ENCODE assay signal across 10 cellular contexts in the genomic region with DNA sequence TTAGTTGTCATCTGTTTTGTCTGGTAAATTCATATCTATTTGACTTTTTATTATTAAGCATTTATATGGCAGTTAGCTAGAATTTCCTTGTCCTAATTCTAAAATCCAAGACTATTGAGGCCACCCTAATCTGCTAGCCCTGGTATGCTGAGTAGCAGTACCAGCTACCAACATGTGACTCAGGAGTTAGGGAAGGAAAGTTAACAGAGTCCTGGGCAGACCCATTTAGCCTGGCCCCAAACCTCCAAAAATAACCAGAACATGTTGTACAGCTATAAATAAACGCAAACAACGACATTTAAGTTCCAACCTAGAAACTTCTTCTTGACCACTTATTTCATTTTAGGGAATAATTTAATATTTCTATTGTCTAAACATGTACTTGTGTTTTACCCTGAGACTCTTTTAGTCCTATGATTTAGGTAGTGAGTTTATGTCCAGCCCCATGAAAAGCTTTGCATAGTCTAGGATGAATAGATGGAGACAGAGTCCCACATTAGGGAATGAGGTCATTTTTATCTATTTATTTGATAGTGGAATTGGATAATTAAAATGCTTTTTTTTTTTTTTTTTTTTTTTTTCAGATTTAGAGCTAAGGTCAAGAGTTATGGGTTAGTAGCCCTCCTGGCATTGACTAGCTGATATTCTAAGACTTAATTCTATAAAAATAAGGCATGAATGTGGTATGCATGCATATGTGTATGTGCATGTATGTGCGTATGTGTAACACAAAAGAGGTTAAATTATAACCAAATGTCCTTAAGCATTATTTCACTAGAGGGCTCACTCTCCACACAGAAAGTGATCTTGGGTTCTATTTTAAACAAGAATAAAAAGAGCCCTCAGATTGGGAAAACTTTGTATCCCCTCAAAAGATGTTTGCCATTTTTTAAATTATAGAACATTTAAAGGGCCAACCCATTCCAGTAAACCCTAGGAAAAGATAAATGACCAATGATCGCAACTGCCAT.
DNase-seq lines count a peak whose midpoint lies in the region; ATAC-seq, FAIRE-seq and TF ChIP-seq lines count a peak whose summit lies in the region.
"Had no signal": no experiment of that assay in that cellular context is flagged by ENCODE, and none has a peak within 500 bp of the region (broad histone marks: within the 10 kb centered on the region; RNA-seq: fewer than 3 reads in every experiment).

No MANE protein-coding gene starts in this region.

- no peak overlapping the region for H3K27ac ChIP-seq in IMR-90 (ENCODE audit: insufficient read depth, low read length)
- H3K27ac ChIP-seq in right atrium auricular region, result peak overlapping the region; percentile 41 to 63
- H3K27ac ChIP-seq: pancreas had no signal

- peak; percentile 58 for TF ChIP-seq RAD21 in IMR-90 (IDR thresholded peaks at IDR 0.05; ENCODE audit: low read length)

- FAIRE-seq in GM19239 (lab: Jason Lieb, UNC), result no peak
- FAIRE-seq: pancreas had no signal

- H3K36me3 ChIP-seq in IMR-90 (ENCODE audit: control insufficient read depth, insufficient read depth, low read length), result no peaks in the 10 kb centered on the region
- peaks cover 13% of the 10 kb centered on the region for H3K36me3 ChIP-seq in right atrium auricular region

- H3K4me3 ChIP-seq in IMR-90 (ENCODE audit: insufficient read depth, low read depth, low read length), result no peak overlapping the region
- H3K4me3 ChIP-seq in right atrium auricular region, result no peak overlapping the region
- H3K4me3 ChIP-seq: pancreas had no signal

- no peak overlapping the region for H4K91ac ChIP-seq in IMR-90 (ENCODE audit: insufficient read depth, low read depth, low read length)

- H2BK120ac ChIP-seq in IMR-90 (ENCODE audit: low read depth, low read length), result no peak overlapping the region

- H3K9me3 ChIP-seq in IMR-90 (ENCODE audit: control insufficient read depth, insufficient read depth, low read length) (no peaks in the 10 kb centered on the region), right atrium auricular region (no peaks in the 10 kb centered on the region)
- H3K9me3 ChIP-seq: pancreas had no signal

- no peak overlapping the region for H3K56ac ChIP-seq in IMR-90 (ENCODE audit: extremely low read depth, insufficient read depth, low read length)

- DNase-seq in IMR-90 (peak; percentile 43), amniotic epithelial cell (ENCODE audit: low read depth) (peak; percentile 27), right atrium auricular region (ENCODE audit: low spot score) (no peak), superior temporal gyrus (ENCODE audit: extremely low spot score) (peak; percentile 77), retina (no peak), GM19239 (ENCODE audit: insufficient read length, low spot score) (no peak)
- DNase-seq: activated naive CD8-positive, alpha-beta T cell treated with anti-CD3 and anti-CD28 coated beads for 36 hours; GOT3; pancreas had no signal

- no peak overlapping the region for H2BK5ac ChIP-seq in IMR-90 (ENCODE audit: low read depth, low read length, poor library complexity, severe bottlenecking)

- no peaks in the 10 kb centered on the region for H3K27me3 ChIP-seq in IMR-90 (ENCODE audit: control insufficient read depth, insufficient read depth, low read length)
- no peaks in the 10 kb centered on the region for H3K27me3 ChIP-seq in right atrium auricular region
- H3K27me3 ChIP-seq: pancreas had no signal

- intact Hi-C loops in IMR-90 (cut with micrococcal nuclease), result loop anchor here (1.0 to 5.0 kb wide), 5 partner anchors 98 to 346 kb away; partner anchors contain the start of gene MAPRE2

- no peaks in the 10 kb centered on the region for H3K4me1 ChIP-seq in IMR-90 (ENCODE audit: control insufficient read depth, insufficient read depth, low read length)
- H3K4me1 ChIP-seq in right atrium auricular region, result peaks cover 0 to 17% of the 10 kb centered on the region in 2 donors
- H3K4me1 ChIP-seq: pancreas had no signal

- H4K8ac ChIP-seq in IMR-90 (ENCODE audit: low read depth in 2 of 2, low read length in 2 of 2), result no peak overlapping the region

- no peak for TF ChIP-seq POLR2A in IMR-90 (IDR thresholded peaks at IDR 0.05; ENCODE audit: low read depth, low read length)

- H3K79me1 ChIP-seq in IMR-90 (ENCODE audit: low read depth in 1 of 2, low read length in 2 of 2), result no peaks in the 10 kb centered on the region

- peak; percentile 56; the same call in 1 of the 2 replicates for ATAC-seq in IMR-90 (ENCODE audit: low read depth)
- no peak for ATAC-seq in GM21515 (IDR thresholded peaks at IDR 0.05; ENCODE audit: unreplicated experiment)
- ATAC-seq: pancreas had no signal

- POLR2A ChIA-PET in IMR-90 (lab: Charles Lee; ENCODE audit: unreplicated experiment), result interaction anchor here (0.6 kb wide), 1 partner anchor 464 kb away, joined by 3 read pairs; no protein-coding TSS in a partner anchor

- H2BK20ac ChIP-seq in IMR-90 (ENCODE audit: low read depth, low read length), result no peak overlapping the region

- H3K23ac ChIP-seq in IMR-90 (ENCODE audit: low read depth, low read length), result no peak overlapping the region

- no peak overlapping the region for H3K4me2 ChIP-seq in IMR-90 (ENCODE audit: low read depth, low read length)

- H3K18ac ChIP-seq in IMR-90 (ENCODE audit: low read depth, low read length), result no peak overlapping the region

- BruUV-seq in IMR-90 (replicated peaks; lab: Mats Ljungman, UMichigan), result no TSS peak

- H3K9me1 ChIP-seq in IMR-90 (ENCODE audit: insufficient read depth, low read length), result no peaks in the 10 kb centered on the region

- in situ Hi-C loops in IMR-90 (cut with MboI; ENCODE audit: low sequenced_read_pairs), result loop anchor here (10.0 kb wide), 1 partner anchor 114 kb away; no protein-coding TSS in a partner anchor

- CTCF ChIA-PET in IMR-90 (lab: Yijun Ruan, JAX), result interaction anchor here (0.7 to 2.4 kb wide), 7 partner anchors 14 to 262 kb away, joined by 3 to 11 read pairs (median 4); no protein-coding TSS in a partner anchor

- H3K4ac ChIP-seq in IMR-90 (ENCODE audit: low read depth, low read length), result no peak overlapping the region

- no peak overlapping the region for H2AFZ ChIP-seq in IMR-90 (replicated peaks; ENCODE audit: low read length, poor library complexity)

- no peak overlapping the region for H3K9ac ChIP-seq in IMR-90 (ENCODE audit: low read depth, low read length)

- no peak overlapping the region for H2AK5ac ChIP-seq in IMR-90 (ENCODE audit: low read depth, low read length)

- TF ChIP-seq CTCF in IMR-90 (conservative IDR thresholded peaks at IDR 0.05; ENCODE audit: low read depth, low read length) (peak; percentile 54), right atrium auricular region (IDR thresholded peaks at IDR 0.05) (peak in 1 of 2 donors; percentile 43)

- dilution Hi-C loops in IMR-90 (cut with HindIII; ENCODE audit: low sequenced_read_pairs, unreplicated experiment), result no loop called here

- no CpG with 5 or more reads among the region's 4 CpGs for WGBS in IMR-90 (ENCODE audit: extremely low coverage in 2 of 2, insufficient read length in 1 of 2), 2 experiments

- no peaks in the 10 kb centered on the region for H4K20me1 ChIP-seq in IMR-90 (ENCODE audit: insufficient read depth, low read length)

- no peak overlapping the region for H4K5ac ChIP-seq in IMR-90 (ENCODE audit: low read depth, low read length)

- H2BK15ac ChIP-seq in IMR-90 (ENCODE audit: low read depth, low read length), result no peak overlapping the region

- H3K14ac ChIP-seq in IMR-90 (replicated peaks; ENCODE audit: low read depth, low read length), result no peak overlapping the region

- no peak overlapping the region for H2AK9ac ChIP-seq in IMR-90 (replicated peaks; ENCODE audit: low read depth, low read length, poor library complexity)

TF ChIP-seq in IMR-90, 13 proteins besides CTCF, POLR2A, EP300 and RAD21:
- TF ChIP-seq CHD1 (IDR thresholded peaks at IDR 0.05; ENCODE audit: low read depth, low read length), result no peak
- TF ChIP-seq MAFK (IDR thresholded peaks at IDR 0.05; ENCODE audit: low read depth, low read length), result no peak
- TF ChIP-seq SMC3 (IDR thresholded peaks at IDR 0.05; ENCODE audit: low read depth, low read length), result peak; percentile 19; the same call in 1 of the 2 replicates
- TF ChIP-seq RCOR1 (IDR thresholded peaks at IDR 0.05; ENCODE audit: insufficient replicate concordance, low read length), result no peak

Comparison
In these comparisons a context has a peak if more than half of its experiments do, and no peak if none do; other contexts are left out.
1. DNase-seq: peak in IMR-90 (single experiment), amniotic epithelial cell (single experiment) and superior temporal gyrus (single experiment); none in right atrium auricular region (single experiment), retina (single experiment) and GM19239 (single experiment).